ENCODE assay signal across 16 cellular contexts in the genomic region with DNA sequence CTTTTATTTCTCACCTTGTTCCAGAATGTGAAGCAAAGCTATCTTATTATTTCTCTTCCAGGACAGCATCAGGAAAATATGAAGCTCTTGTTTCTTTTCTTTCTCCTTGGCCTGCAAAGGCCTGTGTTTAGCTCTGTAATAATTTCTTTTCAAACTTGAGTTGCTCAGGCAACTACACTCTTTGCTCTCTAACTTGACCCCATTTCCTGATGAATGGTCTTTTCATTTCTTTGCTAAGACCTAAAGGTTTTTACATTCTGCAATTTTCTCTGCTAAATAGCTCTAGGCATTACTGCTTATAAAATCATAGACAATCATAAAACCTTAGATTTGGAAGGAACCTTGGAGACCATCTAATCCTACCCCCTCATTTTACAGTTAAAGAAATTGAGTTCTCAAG.
"Had no signal": no experiment of that assay in that cellular context is flagged by ENCODE, and none has a peak within 500 bp of the region (broad histone marks: within the 10 kb centered on the region; RNA-seq: fewer than 3 reads in every experiment).

No MANE protein-coding gene starts in this region.

- H3K9me3 ChIP-seq: adrenal gland, gastroesophageal sphincter, right atrium auricular region, stomach, testis, upper lobe of left lung had no signal

- H3K4me3 Mint-ChIP-seq: activated T-cell treated with anti-CD3 and anti-CD28 coated beads, Interleukin-2, amount 50 U/mL, for 72 hours; natural killer cell treated with Interleukin-12 subunit alpha and Interleukin-12 subunit beta and Interleukin-15 and Interleukin-18, amount 100 ng/mL, for 72 hours had no signal

- H3K36me3 ChIP-seq: adrenal gland, gastroesophageal sphincter, right atrium auricular region, stomach, upper lobe of left lung had no signal

- DNase-seq: activated CD4-positive, alpha-beta T cell treated with anti-CD3 and anti-CD28 coated beads, Interleukin-2, amount 50 U/mL, for 4 hours; activated gamma-delta T cell treated with Interleukin-2 at 50 U/mL for 16 hours; activated T-cell treated with anti-CD3 and anti-CD28 coated beads, Interleukin-2, amount 50 U/mL, for 72 hours; adrenal gland; left cardiac atrium; occipital lobe; stimulated activated CD4-positive, alpha-beta T cell treated with anti-CD3 and anti-CD28 coated beads, Interleukin-2, amount 100 ng/mL, for 48 hours; stomach; T-helper 2 cell; testis; upper lobe of left lung had no signal

- H3K36me3 Mint-ChIP-seq: activated naive CD4-positive, alpha-beta T cell treated with anti-CD3 and anti-CD28 coated beads, Interleukin-2, amount 50 U/mL, for 72 hours; natural killer cell treated with Interleukin-12 subunit alpha and Interleukin-12 subunit beta and Interleukin-15 and Interleukin-18, amount 100 ng/mL, for 72 hours had no signal

- H3K4me3 ChIP-seq: adrenal gland, gastroesophageal sphincter, right atrium auricular region, skin epidermis, stomach, testis, upper lobe of left lung had no signal

- H3K9me3 Mint-ChIP-seq: activated naive CD4-positive, alpha-beta T cell treated with anti-CD3 and anti-CD28 coated beads, Interleukin-2, amount 50 U/mL, for 72 hours; activated T-cell treated with anti-CD3 and anti-CD28 coated beads, Interleukin-2, amount 50 U/mL, for 72 hours; natural killer cell treated with Interleukin-12 subunit alpha and Interleukin-12 subunit beta and Interleukin-15 and Interleukin-18, amount 100 ng/mL, for 72 hours had no signal

- H3K27ac ChIP-seq: adrenal gland, gastroesophageal sphincter, right atrium auricular region, skin epidermis, stomach, testis, upper lobe of left lung had no signal

- H3K27me3 ChIP-seq: adrenal gland, gastroesophageal sphincter, right atrium auricular region, stomach, testis, upper lobe of left lung had no signal

- H3K27ac Mint-ChIP-seq: activated naive CD4-positive, alpha-beta T cell treated with anti-CD3 and anti-CD28 coated beads, Interleukin-2, amount 50 U/mL, for 72 hours; activated T-cell treated with anti-CD3 and anti-CD28 coated beads, Interleukin-2, amount 50 U/mL, for 72 hours; natural killer cell treated with Interleukin-12 subunit alpha and Interleukin-12 subunit beta and Interleukin-15 and Interleukin-18, amount 100 ng/mL, for 72 hours had no signal

- ATAC-seq: activated naive CD4-positive, alpha-beta T cell treated with anti-CD3 and anti-CD28 coated beads, Interleukin-2, amount 50 U/mL, for 72 hours; activated T-cell treated with anti-CD3 and anti-CD28 coated beads, Interleukin-2, amount 50 U/mL, for 72 hours; gastroesophageal sphincter; left cardiac atrium; natural killer cell treated with Interleukin-12 subunit alpha and Interleukin-12 subunit beta and Interleukin-15 and Interleukin-18, amount 100 ng/mL, for 72 hours had no signal

- H3K4me1 ChIP-seq: adrenal gland, right atrium auricular region, stomach, testis, upper lobe of left lung had no signal
